1 cellular context compared by ENCODE assay signal in genomic region chr2:112836695-112837117, GRCh38.
A peak's percentile ranks its signal among the peaks of the same experiment; 100 is the strongest.
TF ChIP-seq lines count a peak whose summit lies in the region.

TSS of gene IL1B (minus strand) at chr2:112836779. CDS start at chr2:112836229, 550 bp downstream.

TF ChIP-seq in K562, 482 proteins besides CTCF, POLR2A, EP300 and RAD21:
- TF ChIP-seq TFAM (CRISPR knock-in tag; conservative IDR thresholded peaks at IDR 0.05), result no peak
- TF ChIP-seq SIN3A (IDR thresholded peaks at IDR 0.05; ENCODE audit: borderline replicate concordance in 2 of 2, control insufficient read depth in 1 of 2, low read depth in 2 of 2, low read length in 2 of 2), result no peak
- TF ChIP-seq CEBPG (CRISPR knock-in tag; IDR thresholded peaks at IDR 0.05), result 0 out of 2 replicates have a peak, but pooled peaks have one; percentile 34
- peak; percentile 86 to 92 for TF ChIP-seq CEBPG (tag; conservative IDR thresholded peaks at IDR 0.05 in 1 of 2, IDR thresholded peaks at IDR 0.05 in 1 of 2)
- peak; percentile 98 for TF ChIP-seq CEBPB (tag; IDR thresholded peaks at IDR 0.05)
- TF ChIP-seq POLR2H (tag; IDR thresholded peaks at IDR 0.05; ENCODE audit: low read depth), result no peak
- TF ChIP-seq L3MBTL2 (IDR thresholded peaks at IDR 0.05), result peak; percentile 53
- TF ChIP-seq PHTF2 (CRISPR knock-in tag; IDR thresholded peaks at IDR 0.05), result no peak
- peak; percentile 50; the same call in 1 of the 2 replicates for TF ChIP-seq SPI1 (IDR thresholded peaks at IDR 0.05; ENCODE audit: borderline replicate concordance, low read depth, low read length)
- 0 out of 2 replicates have a peak, but pooled peaks have one; percentile 18 for TF ChIP-seq CTBP1 (IDR thresholded peaks at IDR 0.05; ENCODE audit: borderline replicate concordance)
- no peak for TF ChIP-seq MAZ (CRISPR knock-in tag; conservative IDR thresholded peaks at IDR 0.05 in 1 of 2, IDR thresholded peaks at IDR 0.05 in 1 of 2)
- TF ChIP-seq ZNF766 (CRISPR knock-in tag; conservative IDR thresholded peaks at IDR 0.05), result peak; percentile 44; the same call in 1 of the 2 replicates
- TF ChIP-seq ZNF507 (tag; conservative IDR thresholded peaks at IDR 0.05), result no peak
- TF ChIP-seq E2F6 (IDR thresholded peaks at IDR 0.05; ENCODE audit: borderline replicate concordance in 1 of 2, extremely low read depth in 1 of 2, insufficient read depth in 1 of 2, insufficient read length in 1 of 2, low read depth in 1 of 2, low read length in 1 of 2, poor library complexity in 1 of 2, severe bottlenecking in 1 of 2), result peak in 1 of 2 experiments; percentile 19
- TF ChIP-seq HNRNPLL (IDR thresholded peaks at IDR 0.05; ENCODE audit: low read depth, low read length, poor library complexity, severe bottlenecking), result no peak
